Comparison of ENCODE assay signal across 1 cellular context in the genomic region with DNA sequence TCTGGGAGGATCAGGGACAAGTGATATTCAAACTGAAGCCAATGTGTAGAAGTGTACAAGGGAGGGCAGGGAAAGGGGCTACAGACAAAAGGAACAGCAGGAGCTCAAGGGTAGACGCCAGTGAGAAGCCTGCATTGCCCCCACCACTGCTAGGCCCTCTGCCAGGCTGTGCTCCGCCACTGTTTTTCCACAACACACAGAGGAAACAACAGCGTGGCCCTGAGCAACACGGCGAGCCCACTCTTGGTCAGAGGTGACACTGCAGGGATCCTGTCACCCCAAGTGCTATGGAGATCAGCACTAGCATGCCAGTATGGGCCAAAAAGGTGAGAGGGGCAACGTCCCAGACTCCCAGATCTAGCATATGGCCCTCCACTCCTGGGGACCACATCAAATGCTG.
TF ChIP-seq lines count a peak whose summit lies in the region.

No MANE protein-coding gene starts in this region.

TF ChIP-seq in GM23338, 12 proteins besides CTCF, POLR2A, EP300 and RAD21:
- TF ChIP-seq, protein P1, sequence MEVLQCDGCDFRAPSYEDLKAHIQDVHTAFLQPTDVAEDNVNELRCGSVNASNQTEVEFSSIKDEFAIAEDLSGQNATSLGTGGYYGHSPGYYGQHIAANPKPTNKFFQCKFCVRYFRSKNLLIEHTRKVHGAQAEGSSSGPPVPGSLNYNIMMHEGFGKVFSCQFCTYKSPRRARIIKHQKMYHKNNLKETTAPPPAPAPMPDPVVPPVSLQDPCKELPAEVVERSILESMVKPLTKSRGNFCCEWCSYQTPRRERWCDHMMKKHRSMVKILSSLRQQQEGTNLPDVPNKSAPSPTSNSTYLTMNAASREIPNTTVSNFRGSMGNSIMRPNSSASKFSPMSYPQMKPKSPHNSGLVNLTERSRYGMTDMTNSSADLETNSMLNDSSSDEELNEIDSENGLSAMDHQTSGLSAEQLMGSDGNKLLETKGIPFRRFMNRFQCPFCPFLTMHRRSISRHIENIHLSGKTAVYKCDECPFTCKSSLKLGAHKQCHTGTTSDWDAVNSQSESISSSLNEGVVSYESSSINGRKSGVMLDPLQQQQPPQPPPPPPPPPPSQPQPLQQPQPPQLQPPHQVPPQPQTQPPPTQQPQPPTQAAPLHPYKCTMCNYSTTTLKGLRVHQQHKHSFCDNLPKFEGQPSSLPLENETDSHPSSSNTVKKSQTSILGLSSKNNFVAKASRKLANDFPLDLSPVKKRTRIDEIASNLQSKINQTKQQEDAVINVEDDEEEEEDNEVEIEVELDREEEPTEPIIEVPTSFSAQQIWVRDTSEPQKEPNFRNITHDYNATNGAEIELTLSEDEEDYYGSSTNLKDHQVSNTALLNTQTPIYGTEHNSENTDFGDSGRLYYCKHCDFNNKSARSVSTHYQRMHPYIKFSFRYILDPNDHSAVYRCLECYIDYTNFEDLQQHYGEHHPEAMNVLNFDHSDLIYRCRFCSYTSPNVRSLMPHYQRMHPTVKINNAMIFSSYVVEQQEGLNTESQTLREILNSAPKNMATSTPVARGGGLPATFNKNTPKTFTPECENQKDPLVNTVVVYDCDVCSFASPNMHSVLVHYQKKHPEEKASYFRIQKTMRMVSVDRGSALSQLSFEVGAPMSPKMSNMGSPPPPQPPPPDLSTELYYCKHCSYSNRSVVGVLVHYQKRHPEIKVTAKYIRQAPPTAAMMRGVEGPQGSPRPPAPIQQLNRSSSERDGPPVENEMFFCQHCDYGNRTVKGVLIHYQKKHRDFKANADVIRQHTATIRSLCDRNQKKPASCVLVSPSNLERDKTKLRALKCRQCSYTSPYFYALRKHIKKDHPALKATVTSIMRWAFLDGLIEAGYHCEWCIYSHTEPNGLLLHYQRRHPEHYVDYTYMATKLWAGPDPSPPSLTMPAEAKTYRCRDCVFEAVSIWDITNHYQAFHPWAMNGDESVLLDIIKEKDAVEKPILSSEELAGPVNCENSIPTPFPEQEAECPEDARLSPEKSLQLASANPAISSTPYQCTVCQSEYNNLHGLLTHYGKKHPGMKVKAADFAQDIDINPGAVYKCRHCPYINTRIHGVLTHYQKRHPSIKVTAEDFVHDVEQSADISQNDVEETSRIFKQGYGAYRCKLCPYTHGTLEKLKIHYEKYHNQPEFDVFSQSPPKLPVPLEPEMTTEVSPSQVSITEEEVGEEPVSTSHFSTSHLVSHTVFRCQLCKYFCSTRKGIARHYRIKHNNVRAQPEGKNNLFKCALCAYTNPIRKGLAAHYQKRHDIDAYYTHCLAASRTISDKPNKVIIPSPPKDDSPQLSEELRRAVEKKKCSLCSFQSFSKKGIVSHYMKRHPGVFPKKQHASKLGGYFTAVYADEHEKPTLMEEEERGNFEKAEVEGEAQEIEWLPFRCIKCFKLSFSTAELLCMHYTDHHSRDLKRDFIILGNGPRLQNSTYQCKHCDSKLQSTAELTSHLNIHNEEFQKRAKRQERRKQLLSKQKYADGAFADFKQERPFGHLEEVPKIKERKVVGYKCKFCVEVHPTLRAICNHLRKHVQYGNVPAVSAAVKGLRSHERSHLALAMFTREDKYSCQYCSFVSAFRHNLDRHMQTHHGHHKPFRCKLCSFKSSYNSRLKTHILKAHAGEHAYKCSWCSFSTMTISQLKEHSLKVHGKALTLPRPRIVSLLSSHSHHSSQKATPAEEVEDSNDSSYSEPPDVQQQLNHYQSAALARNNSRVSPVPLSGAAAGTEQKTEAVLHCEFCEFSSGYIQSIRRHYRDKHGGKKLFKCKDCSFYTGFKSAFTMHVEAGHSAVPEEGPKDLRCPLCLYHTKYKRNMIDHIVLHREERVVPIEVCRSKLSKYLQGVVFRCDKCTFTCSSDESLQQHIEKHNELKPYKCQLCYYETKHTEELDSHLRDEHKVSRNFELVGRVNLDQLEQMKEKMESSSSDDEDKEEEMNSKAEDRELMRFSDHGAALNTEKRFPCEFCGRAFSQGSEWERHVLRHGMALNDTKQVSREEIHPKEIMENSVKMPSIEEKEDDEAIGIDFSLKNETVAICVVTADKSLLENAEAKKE (CRISPR knock-in tag; IDR thresholded peaks at IDR 0.05): no peak
- TF ChIP-seq, protein P2, sequence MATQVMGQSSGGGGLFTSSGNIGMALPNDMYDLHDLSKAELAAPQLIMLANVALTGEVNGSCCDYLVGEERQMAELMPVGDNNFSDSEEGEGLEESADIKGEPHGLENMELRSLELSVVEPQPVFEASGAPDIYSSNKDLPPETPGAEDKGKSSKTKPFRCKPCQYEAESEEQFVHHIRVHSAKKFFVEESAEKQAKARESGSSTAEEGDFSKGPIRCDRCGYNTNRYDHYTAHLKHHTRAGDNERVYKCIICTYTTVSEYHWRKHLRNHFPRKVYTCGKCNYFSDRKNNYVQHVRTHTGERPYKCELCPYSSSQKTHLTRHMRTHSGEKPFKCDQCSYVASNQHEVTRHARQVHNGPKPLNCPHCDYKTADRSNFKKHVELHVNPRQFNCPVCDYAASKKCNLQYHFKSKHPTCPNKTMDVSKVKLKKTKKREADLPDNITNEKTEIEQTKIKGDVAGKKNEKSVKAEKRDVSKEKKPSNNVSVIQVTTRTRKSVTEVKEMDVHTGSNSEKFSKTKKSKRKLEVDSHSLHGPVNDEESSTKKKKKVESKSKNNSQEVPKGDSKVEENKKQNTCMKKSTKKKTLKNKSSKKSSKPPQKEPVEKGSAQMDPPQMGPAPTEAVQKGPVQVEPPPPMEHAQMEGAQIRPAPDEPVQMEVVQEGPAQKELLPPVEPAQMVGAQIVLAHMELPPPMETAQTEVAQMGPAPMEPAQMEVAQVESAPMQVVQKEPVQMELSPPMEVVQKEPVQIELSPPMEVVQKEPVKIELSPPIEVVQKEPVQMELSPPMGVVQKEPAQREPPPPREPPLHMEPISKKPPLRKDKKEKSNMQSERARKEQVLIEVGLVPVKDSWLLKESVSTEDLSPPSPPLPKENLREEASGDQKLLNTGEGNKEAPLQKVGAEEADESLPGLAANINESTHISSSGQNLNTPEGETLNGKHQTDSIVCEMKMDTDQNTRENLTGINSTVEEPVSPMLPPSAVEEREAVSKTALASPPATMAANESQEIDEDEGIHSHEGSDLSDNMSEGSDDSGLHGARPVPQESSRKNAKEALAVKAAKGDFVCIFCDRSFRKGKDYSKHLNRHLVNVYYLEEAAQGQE (IDR thresholded peaks at IDR 0.05; ENCODE audit: unreplicated experiment): no peak
- TF ChIP-seq JUNB (IDR thresholded peaks at IDR 0.05; ENCODE audit: unreplicated experiment): no peak
- TF ChIP-seq, protein P3, sequence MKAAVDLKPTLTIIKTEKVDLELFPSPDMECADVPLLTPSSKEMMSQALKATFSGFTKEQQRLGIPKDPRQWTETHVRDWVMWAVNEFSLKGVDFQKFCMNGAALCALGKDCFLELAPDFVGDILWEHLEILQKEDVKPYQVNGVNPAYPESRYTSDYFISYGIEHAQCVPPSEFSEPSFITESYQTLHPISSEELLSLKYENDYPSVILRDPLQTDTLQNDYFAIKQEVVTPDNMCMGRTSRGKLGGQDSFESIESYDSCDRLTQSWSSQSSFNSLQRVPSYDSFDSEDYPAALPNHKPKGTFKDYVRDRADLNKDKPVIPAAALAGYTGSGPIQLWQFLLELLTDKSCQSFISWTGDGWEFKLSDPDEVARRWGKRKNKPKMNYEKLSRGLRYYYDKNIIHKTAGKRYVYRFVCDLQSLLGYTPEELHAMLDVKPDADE (IDR thresholded peaks at IDR 0.05): no peak
TF ChIP-seq in GM23338: peak in this region for 0.
